ENCODE assay signal across 1 cellular context in the genomic region with DNA sequence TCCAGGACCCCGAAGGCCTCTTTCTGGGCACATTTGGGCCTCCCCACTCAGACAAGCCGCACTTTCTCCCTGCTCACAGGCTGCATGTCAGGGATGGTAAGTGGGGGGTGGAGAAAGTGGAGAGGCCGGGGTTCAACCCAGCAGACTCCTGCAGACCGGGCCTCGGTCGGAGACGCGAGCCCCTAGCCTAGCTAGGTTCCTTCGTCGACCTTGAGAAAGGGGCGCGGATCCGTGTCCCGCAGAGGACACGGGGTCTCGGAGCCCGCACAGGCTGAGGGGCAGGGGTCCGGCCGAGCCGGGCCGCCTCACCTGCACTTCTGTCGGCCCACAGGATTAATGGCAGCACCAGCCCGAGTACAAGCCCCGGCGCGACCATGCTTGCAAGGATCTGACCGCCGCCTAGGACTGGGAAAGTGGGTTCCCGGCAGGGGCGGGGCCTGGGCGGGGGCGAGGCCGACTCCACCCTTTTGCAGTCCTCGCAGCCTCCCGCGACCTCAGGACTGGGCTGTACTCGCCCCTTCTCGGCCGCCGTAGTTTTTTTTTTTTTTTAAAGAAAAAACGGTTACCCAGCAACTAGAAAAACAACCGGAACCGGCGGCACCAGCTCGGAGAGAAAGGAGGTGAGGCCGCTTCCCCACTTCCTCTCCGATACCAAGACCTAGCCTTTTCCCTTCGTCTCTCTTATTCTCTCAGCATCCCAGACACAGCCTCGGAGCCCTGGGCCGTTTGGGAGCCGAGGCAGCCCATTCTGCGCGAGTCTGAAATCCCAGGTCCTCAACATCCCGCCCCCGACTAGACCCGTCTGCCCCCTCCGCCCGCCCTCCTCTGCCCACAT.
TF ChIP-seq lines count a peak whose summit lies in the region.

A gene with protein sequence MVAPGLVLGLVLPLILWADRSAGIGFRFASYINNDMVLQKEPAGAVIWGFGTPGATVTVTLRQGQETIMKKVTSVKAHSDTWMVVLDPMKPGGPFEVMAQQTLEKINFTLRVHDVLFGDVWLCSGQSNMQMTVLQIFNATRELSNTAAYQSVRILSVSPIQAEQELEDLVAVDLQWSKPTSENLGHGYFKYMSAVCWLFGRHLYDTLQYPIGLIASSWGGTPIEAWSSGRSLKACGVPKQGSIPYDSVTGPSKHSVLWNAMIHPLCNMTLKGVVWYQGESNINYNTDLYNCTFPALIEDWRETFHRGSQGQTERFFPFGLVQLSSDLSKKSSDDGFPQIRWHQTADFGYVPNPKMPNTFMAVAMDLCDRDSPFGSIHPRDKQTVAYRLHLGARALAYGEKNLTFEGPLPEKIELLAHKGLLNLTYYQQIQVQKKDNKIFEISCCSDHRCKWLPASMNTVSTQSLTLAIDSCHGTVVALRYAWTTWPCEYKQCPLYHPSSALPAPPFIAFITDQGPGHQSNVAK (minus strand): TSS at position 407 of the 835 bp plus-strand sequence. CDS start 31 bp downstream, at position 376.
A gene (plus strand): TSS at position 572 of the 835 bp plus-strand sequence. CDS start 1,361 bp downstream, outside the sequence.

TF ChIP-seq in K562, 482 proteins besides CTCF, POLR2A, EP300 and RAD21 (continued from another document and continues in another):
- TF ChIP-seq, protein P1, sequence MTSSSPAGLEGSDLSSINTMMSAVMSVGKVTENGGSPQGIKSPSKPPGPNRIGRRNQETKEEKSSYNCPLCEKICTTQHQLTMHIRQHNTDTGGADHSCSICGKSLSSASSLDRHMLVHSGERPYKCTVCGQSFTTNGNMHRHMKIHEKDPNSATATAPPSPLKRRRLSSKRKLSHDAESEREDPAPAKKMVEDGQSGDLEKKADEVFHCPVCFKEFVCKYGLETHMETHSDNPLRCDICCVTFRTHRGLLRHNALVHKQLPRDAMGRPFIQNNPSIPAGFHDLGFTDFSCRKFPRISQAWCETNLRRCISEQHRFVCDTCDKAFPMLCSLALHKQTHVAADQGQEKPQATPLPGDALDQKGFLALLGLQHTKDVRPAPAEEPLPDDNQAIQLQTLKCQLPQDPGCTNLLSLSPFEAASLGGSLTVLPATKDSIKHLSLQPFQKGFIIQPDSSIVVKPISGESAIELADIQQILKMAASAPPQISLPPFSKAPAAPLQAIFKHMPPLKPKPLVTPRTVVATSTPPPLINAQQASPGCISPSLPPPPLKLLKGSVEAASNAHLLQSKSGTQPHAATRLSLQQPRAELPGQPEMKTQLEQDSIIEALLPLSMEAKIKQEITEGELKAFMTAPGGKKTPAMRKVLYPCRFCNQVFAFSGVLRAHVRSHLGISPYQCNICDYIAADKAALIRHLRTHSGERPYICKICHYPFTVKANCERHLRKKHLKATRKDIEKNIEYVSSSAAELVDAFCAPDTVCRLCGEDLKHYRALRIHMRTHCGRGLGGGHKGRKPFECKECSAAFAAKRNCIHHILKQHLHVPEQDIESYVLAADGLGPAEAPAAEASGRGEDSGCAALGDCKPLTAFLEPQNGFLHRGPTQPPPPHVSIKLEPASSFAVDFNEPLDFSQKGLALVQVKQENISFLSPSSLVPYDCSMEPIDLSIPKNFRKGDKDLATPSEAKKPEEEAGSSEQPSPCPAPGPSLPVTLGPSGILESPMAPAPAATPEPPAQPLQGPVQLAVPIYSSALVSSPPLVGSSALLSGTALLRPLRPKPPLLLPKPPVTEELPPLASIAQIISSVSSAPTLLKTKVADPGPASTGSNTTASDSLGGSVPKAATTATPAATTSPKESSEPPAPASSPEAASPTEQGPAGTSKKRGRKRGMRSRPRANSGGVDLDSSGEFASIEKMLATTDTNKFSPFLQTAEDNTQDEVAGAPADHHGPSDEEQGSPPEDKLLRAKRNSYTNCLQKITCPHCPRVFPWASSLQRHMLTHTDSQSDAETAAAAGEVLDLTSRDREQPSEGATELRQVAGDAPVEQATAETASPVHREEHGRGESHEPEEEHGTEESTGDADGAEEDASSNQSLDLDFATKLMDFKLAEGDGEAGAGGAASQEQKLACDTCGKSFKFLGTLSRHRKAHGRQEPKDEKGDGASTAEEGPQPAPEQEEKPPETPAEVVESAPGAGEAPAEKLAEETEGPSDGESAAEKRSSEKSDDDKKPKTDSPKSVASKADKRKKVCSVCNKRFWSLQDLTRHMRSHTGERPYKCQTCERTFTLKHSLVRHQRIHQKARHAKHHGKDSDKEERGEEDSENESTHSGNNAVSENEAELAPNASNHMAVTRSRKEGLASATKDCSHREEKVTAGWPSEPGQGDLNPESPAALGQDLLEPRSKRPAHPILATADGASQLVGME (CRISPR knock-in tag; IDR thresholded peaks at IDR 0.05) = no peak
- TF ChIP-seq ARNT (IDR thresholded peaks at IDR 0.05) (no peak), ESRRB (CRISPR knock-in tag; IDR thresholded peaks at IDR 0.05; ENCODE audit: borderline replicate concordance) (no peak), TBL1XR1 (IDR thresholded peaks at IDR 0.05; ENCODE audit: low read length in 2 of 2) (no peak; a peak in 1 of 4 replicates), JUN (IDR thresholded peaks at IDR 0.05; ENCODE audit: borderline replicate concordance, low read depth, low read length) (no peak; the same call in 1 of the 2 replicates), JUN (CRISPR knock-in tag; IDR thresholded peaks at IDR 0.05; ENCODE audit: borderline replicate concordance) (no peak), CAMTA2 (CRISPR knock-in tag; conservative IDR thresholded peaks at IDR 0.05) (no peak), KAT8 (IDR thresholded peaks at IDR 0.05; ENCODE audit: low read depth) (no peak), HDAC3 (IDR thresholded peaks at IDR 0.05; ENCODE audit: borderline replicate concordance, partially characterized antibody) (no peak), TBP (optimal IDR thresholded peaks at IDR 0.05; ENCODE audit: low read depth, low read length) (peak; percentile 83), RBM25 (IDR thresholded peaks at IDR 0.05; ENCODE audit: low read depth, low read length, severe bottlenecking) (no peak), TCF7 (IDR thresholded peaks at IDR 0.05; ENCODE audit: borderline replicate concordance) (no peak), NCOA4 (IDR thresholded peaks at IDR 0.05; ENCODE audit: partially characterized antibody) (no peak), LCOR (CRISPR knock-in tag; IDR thresholded peaks at IDR 0.05) (no peak), TCF3 (CRISPR knock-in tag; IDR thresholded peaks at IDR 0.05) (no peak), CSDE1 (IDR thresholded peaks at IDR 0.05) (no peak), SREBF1 (IDR thresholded peaks at IDR 0.05; ENCODE audit: borderline replicate concordance, low read depth, low read length) (no peak), CBFB (CRISPR knock-in tag; IDR thresholded peaks at IDR 0.05) (no peak), ZNF347 (CRISPR knock-in tag; IDR thresholded peaks at IDR 0.05; ENCODE audit: low read depth) (no peak), NBN (IDR thresholded peaks at IDR 0.05; ENCODE audit: low read depth) (0 out of 2 replicates have a peak, but pooled peaks have one; percentile 19)
- TF ChIP-seq, protein P2, sequence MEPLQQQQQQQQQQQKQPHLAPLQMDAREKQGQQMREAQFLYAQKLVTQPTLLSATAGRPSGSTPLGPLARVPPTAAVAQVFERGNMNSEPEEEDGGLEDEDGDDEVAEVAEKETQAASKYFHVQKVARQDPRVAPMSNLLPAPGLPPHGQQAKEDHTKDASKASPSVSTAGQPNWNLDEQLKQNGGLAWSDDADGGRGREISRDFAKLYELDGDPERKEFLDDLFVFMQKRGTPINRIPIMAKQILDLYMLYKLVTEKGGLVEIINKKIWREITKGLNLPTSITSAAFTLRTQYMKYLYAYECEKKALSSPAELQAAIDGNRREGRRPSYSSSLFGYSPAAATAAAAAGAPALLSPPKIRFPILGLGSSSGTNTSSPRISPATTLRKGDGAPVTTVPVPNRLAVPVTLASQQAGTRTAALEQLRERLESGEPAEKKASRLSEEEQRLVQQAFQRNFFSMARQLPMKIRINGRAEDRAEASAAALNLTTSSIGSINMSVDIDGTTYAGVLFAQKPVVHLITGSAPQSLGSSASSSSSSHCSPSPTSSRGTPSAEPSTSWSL (CRISPR knock-in tag; IDR thresholded peaks at IDR 0.05; ENCODE audit: borderline replicate concordance) = no peak
- TF ChIP-seq, protein P3, sequence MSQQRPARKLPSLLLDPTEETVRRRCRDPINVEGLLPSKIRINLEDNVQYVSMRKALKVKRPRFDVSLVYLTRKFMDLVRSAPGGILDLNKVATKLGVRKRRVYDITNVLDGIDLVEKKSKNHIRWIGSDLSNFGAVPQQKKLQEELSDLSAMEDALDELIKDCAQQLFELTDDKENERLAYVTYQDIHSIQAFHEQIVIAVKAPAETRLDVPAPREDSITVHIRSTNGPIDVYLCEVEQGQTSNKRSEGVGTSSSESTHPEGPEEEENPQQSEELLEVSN (IDR thresholded peaks at IDR 0.05; ENCODE audit: borderline replicate concordance in 1 of 2, extremely low read depth in 1 of 2, insufficient read depth in 1 of 2, insufficient read length in 1 of 2, low read depth in 1 of 2, low read length in 1 of 2, poor library complexity in 1 of 2, severe bottlenecking in 1 of 2) = peak; percentile 30 to 71
- TF ChIP-seq, protein P4, sequence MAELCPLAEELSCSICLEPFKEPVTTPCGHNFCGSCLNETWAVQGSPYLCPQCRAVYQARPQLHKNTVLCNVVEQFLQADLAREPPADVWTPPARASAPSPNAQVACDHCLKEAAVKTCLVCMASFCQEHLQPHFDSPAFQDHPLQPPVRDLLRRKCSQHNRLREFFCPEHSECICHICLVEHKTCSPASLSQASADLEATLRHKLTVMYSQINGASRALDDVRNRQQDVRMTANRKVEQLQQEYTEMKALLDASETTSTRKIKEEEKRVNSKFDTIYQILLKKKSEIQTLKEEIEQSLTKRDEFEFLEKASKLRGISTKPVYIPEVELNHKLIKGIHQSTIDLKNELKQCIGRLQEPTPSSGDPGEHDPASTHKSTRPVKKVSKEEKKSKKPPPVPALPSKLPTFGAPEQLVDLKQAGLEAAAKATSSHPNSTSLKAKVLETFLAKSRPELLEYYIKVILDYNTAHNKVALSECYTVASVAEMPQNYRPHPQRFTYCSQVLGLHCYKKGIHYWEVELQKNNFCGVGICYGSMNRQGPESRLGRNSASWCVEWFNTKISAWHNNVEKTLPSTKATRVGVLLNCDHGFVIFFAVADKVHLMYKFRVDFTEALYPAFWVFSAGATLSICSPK (IDR thresholded peaks at IDR 0.05; ENCODE audit: borderline replicate concordance) = no peak
- TF ChIP-seq, protein P5, sequence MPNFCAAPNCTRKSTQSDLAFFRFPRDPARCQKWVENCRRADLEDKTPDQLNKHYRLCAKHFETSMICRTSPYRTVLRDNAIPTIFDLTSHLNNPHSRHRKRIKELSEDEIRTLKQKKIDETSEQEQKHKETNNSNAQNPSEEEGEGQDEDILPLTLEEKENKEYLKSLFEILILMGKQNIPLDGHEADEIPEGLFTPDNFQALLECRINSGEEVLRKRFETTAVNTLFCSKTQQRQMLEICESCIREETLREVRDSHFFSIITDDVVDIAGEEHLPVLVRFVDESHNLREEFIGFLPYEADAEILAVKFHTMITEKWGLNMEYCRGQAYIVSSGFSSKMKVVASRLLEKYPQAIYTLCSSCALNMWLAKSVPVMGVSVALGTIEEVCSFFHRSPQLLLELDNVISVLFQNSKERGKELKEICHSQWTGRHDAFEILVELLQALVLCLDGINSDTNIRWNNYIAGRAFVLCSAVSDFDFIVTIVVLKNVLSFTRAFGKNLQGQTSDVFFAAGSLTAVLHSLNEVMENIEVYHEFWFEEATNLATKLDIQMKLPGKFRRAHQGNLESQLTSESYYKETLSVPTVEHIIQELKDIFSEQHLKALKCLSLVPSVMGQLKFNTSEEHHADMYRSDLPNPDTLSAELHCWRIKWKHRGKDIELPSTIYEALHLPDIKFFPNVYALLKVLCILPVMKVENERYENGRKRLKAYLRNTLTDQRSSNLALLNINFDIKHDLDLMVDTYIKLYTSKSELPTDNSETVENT (CRISPR knock-in tag; IDR thresholded peaks at IDR 0.05) = 0 out of 2 replicates have a peak, but pooled peaks have one; percentile 70
- TF ChIP-seq, protein P6, sequence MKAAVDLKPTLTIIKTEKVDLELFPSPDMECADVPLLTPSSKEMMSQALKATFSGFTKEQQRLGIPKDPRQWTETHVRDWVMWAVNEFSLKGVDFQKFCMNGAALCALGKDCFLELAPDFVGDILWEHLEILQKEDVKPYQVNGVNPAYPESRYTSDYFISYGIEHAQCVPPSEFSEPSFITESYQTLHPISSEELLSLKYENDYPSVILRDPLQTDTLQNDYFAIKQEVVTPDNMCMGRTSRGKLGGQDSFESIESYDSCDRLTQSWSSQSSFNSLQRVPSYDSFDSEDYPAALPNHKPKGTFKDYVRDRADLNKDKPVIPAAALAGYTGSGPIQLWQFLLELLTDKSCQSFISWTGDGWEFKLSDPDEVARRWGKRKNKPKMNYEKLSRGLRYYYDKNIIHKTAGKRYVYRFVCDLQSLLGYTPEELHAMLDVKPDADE (conservative IDR thresholded peaks at IDR 0.05; ENCODE audit: control insufficient read depth, low read depth, low read length) = peak; percentile 64; the same call in 1 of the 2 replicates
- TF ChIP-seq, protein P7, sequence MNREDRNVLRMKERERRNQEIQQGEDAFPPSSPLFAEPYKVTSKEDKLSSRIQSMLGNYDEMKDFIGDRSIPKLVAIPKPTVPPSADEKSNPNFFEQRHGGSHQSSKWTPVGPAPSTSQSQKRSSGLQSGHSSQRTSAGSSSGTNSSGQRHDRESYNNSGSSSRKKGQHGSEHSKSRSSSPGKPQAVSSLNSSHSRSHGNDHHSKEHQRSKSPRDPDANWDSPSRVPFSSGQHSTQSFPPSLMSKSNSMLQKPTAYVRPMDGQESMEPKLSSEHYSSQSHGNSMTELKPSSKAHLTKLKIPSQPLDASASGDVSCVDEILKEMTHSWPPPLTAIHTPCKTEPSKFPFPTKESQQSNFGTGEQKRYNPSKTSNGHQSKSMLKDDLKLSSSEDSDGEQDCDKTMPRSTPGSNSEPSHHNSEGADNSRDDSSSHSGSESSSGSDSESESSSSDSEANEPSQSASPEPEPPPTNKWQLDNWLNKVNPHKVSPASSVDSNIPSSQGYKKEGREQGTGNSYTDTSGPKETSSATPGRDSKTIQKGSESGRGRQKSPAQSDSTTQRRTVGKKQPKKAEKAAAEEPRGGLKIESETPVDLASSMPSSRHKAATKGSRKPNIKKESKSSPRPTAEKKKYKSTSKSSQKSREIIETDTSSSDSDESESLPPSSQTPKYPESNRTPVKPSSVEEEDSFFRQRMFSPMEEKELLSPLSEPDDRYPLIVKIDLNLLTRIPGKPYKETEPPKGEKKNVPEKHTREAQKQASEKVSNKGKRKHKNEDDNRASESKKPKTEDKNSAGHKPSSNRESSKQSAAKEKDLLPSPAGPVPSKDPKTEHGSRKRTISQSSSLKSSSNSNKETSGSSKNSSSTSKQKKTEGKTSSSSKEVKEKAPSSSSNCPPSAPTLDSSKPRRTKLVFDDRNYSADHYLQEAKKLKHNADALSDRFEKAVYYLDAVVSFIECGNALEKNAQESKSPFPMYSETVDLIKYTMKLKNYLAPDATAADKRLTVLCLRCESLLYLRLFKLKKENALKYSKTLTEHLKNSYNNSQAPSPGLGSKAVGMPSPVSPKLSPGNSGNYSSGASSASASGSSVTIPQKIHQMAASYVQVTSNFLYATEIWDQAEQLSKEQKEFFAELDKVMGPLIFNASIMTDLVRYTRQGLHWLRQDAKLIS (CRISPR knock-in tag; IDR thresholded peaks at IDR 0.05) = no peak
- TF ChIP-seq, protein P8, sequence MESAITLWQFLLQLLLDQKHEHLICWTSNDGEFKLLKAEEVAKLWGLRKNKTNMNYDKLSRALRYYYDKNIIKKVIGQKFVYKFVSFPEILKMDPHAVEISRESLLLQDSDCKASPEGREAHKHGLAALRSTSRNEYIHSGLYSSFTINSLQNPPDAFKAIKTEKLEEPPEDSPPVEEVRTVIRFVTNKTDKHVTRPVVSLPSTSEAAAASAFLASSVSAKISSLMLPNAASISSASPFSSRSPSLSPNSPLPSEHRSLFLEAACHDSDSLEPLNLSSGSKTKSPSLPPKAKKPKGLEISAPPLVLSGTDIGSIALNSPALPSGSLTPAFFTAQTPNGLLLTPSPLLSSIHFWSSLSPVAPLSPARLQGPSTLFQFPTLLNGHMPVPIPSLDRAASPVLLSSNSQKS (CRISPR knock-in tag; IDR thresholded peaks at IDR 0.05) = no peak
